22 cellular contexts compared by ENCODE assay signal in genomic region chr1:194644528-194644927, GRCh38.
"Had no signal": no experiment of that assay in that cellular context is flagged by ENCODE, and none has a peak within 500 bp of the region (broad histone marks: within the 10 kb centered on the region; RNA-seq: fewer than 3 reads in every experiment).

No MANE protein-coding gene starts in this region.

- H3K4me3 Mint-ChIP-seq: activated naive CD4-positive, alpha-beta T cell treated with anti-CD3 and anti-CD28 coated beads, Interleukin-2, amount 50 U/mL, for 24 hours; dendritic cell treated with granulocyte-macrophage colony-stimulating factor and Interleukin-4, amounts not matched to agents 40 ng/mL and 50 ng/mL, for 4 days had no signal

- FAIRE-seq: endothelial cell of umbilical vein, keratinocyte had no signal

- DNase-seq: activated CD4-positive, alpha-beta T cell treated with anti-CD3 and anti-CD28 coated beads for 1 hour; activated CD8-positive, alpha-beta memory T cell treated with anti-CD3 and anti-CD28 coated beads for 24 hours; activated CD8-positive, alpha-beta memory T cell treated with anti-CD3 and anti-CD28 coated beads, Interleukin-2, amount 50 U/mL, for 48 hours; activated effector memory CD4-positive, alpha-beta T cell treated with anti-CD3 and anti-CD28 coated beads, Interleukin-2, amount 50 U/mL, for 16 hours; activated T-cell treated with anti-CD3 and anti-CD28 coated beads, Interleukin-2, amount 50 U/mL, for 48 hours; effector memory CD4-positive, alpha-beta T cell; glutamatergic neuron; hippocampal formation; left lung; occipital lobe; retina; spleen; stimulated activated naive CD4-positive, alpha-beta T cell; T-helper 2 cell; tibial artery; WERI-Rb-1 had no signal

- H3K36me3 Mint-ChIP-seq: activated naive CD4-positive, alpha-beta T cell treated with anti-CD3 and anti-CD28 coated beads, Interleukin-2, amount 50 U/mL, for 24 hours had no signal

- H3K4me1 Mint-ChIP-seq: activated naive CD4-positive, alpha-beta T cell treated with anti-CD3 and anti-CD28 coated beads, Interleukin-2, amount 50 U/mL, for 24 hours had no signal

- H3K27me3 ChIP-seq: ascending aorta, left lung, spleen, tibial artery, vagina had no signal

- H3K27ac Mint-ChIP-seq: activated naive CD4-positive, alpha-beta T cell treated with anti-CD3 and anti-CD28 coated beads, Interleukin-2, amount 50 U/mL, for 24 hours; dendritic cell treated with granulocyte-macrophage colony-stimulating factor and Interleukin-4, amounts not matched to agents 40 ng/mL and 50 ng/mL, for 4 days had no signal

- H3K4me3 ChIP-seq: ascending aorta, left lung, spleen, tibial artery, vagina had no signal

- H3K36me3 ChIP-seq: ascending aorta, left lung, spleen, tibial artery, vagina, WERI-Rb-1 had no signal

- ATAC-seq: left lung had no signal
